ENCODE assay signal across 20 cellular contexts in the genomic region with DNA sequence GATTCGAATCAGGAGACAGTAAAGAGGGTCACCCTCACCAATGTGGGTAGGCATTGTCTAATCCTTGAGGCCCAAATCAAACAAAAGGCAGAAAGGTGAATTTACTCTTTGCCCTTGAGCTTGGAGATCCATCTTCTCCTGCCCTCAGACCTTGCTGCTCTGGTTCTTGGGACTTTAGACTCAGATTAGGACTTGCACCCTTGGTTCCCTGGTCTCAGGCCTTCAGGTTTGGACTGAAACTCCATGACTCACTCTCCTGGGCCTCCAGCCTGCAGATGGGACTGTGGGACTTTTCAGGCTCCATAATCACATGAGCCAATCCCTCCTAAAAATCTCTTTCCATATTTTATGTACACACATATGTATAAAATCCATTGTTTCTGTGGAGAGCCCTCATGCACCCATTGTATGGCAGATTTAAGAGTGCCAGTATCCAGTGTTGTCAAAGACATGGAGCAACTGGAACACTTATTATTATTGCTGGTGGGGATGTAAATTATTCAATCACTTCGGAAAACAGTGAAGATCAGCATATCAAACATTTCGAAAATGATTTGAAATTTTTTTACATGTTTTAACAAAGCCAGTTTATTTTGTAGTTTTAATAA. TPM values are rescaled to one million over a fixed set of nuclear protein-coding genes. Genes with fewer than 3 reads are reported as not detected.
DNase-seq lines count a peak whose midpoint lies in the region; ATAC-seq, FAIRE-seq and TF ChIP-seq lines count a peak whose summit lies in the region.
"Had no signal": no experiment of that assay in that cellular context is flagged by ENCODE, and none has a peak within 500 bp of the region (broad histone marks: within the 10 kb centered on the region; RNA-seq: fewer than 3 reads in every experiment).

No MANE protein-coding gene starts in this region.

- H3K27me3 ChIP-seq in HepG2 (ENCODE audit: control insufficient read depth in 1 of 2, insufficient read depth in 2 of 2, low read length in 2 of 2), result no peaks in the 10 kb centered on the region
- H3K27me3 ChIP-seq in neuronal stem cell (ENCODE audit: control insufficient read depth in 3 of 3, insufficient read depth in 3 of 3, low read depth in 1 of 3, low read length in 3 of 3), result no peaks in the 10 kb centered on the region
- H3K27me3 ChIP-seq in tibial nerve, result no peaks in the 10 kb centered on the region
- H3K27me3 ChIP-seq: SJCRH30 had no signal

- H3K4me1 ChIP-seq in HepG2 (ENCODE audit: insufficient read depth, low read length) (peaks cover 6% of the 10 kb centered on the region; the same call in 1 of the 2 replicates), neuronal stem cell (ENCODE audit: control insufficient read depth in 2 of 2, insufficient read depth in 1 of 2, low read depth in 1 of 2, low read length in 2 of 2) (no peaks in the 10 kb centered on the region), tibial nerve (no peaks in the 10 kb centered on the region)
- H3K4me1 ChIP-seq: SJCRH30 had no signal

- H3K4me2 ChIP-seq in HepG2 (ENCODE audit: low read depth, low read length), result no peak overlapping the region
- no peak overlapping the region for H3K4me2 ChIP-seq in neuronal stem cell (ENCODE audit: insufficient read depth, low read length, poor library complexity, severe bottlenecking)

- no peaks in the 10 kb centered on the region for H3K79me1 ChIP-seq in neuronal stem cell (ENCODE audit: low read depth, low read length)

- 86% methylated on average over 3 of the region's 3 CpGs for WGBS in HepG2 (ENCODE audit: low lambda C conversion rate)
- WGBS in neuronal stem cell (ENCODE audit: extremely low coverage in 2 of 2, insufficient read length in 2 of 2, insufficient replicate concordance in 1 of 2), 2 donors, result no CpG with 5 or more reads among the region's 3 CpGs
- WGBS in tibial nerve, 2 donors, result 88 to 91% methylated on average over 3 of the region's 3 CpGs

- no peak for FAIRE-seq in HepG2 (lab: Jason Lieb, UNC)

- in situ Hi-C loops in HepG2 (cut with HindIII; ENCODE audit: extremely low pct_ligation_motif_present, low pct_unique_long_range_greater_than_20kb), result no loop called here

- H4K8ac ChIP-seq in neuronal stem cell (ENCODE audit: low read depth, low read length), result no peak overlapping the region

- POLR2A ChIA-PET in HepG2 (lab: Yijun Ruan, JAX), result no interaction called here

- no peak overlapping the region for H2BK120ac ChIP-seq in neuronal stem cell (ENCODE audit: low read depth, low read length)

- H3K14ac ChIP-seq in neuronal stem cell (ENCODE audit: low read length), result no peak overlapping the region

- H3K18ac ChIP-seq in neuronal stem cell (ENCODE audit: low read length), result no peak overlapping the region

- no peak overlapping the region for H2BK5ac ChIP-seq in neuronal stem cell (ENCODE audit: low read length)

- H3K36me3 ChIP-seq in HepG2 (replicated peaks in 1 of 2; ENCODE audit: control insufficient read depth in 1 of 2, insufficient read depth in 2 of 2, low read length in 2 of 2) (peaks cover 14 to 44% of the 10 kb centered on the region in 2 experiments), neuronal stem cell (replicated peaks in 1 of 2; ENCODE audit: control insufficient read depth in 2 of 2, insufficient read depth in 2 of 2, low read length in 2 of 2) (peaks cover 22 to 69% of the 10 kb centered on the region in 2 donors), tibial nerve (peaks cover 0 to 64% (median 17%) of the 10 kb centered on the region in 3 donors)

- TF ChIP-seq POLR2A in HepG2 (IDR thresholded peaks at IDR 0.05; ENCODE audit: insufficient read depth in 1 of 2, low read depth in 2 of 2, low read length in 2 of 2) (no peak), tibial nerve (IDR thresholded peaks at IDR 0.05) (no peak)

- no TSS peak for BruUV-seq in HepG2 (replicated peaks; lab: Mats Ljungman, UMichigan)

- DNase-seq in AG10803 (ENCODE audit: low read depth) (peak; percentile 49), HCEC 1CT (peak; percentile 36), choroid plexus epithelial cell (ENCODE audit: low read depth) (peak; percentile 48), HepG2 (ENCODE audit: low spot score) (no peak), neuronal stem cell (ENCODE audit: low spot score) (no peak), tibial nerve (ENCODE audit: low spot score in 2 of 2) (no peak)
- DNase-seq: activated CD4-positive, alpha-beta T cell treated with anti-CD3 and anti-CD28 coated beads, Interleukin-2, amount 50 U/mL, for 4 hours; activated T-cell treated with anti-CD3 and anti-CD28 coated beads, Interleukin-2, amount 50 U/mL, for 48 hours; dermis blood vessel endothelial cell; DND-41; left colon; MM.1S; mucosa of descending colon; NCI-H1436 treated with DMSO at 0.1 percent for 48 hours; SJCRH30; T-helper 17 cell had no signal

- ATAC-seq in HepG2 (no peak), GM18517 (IDR thresholded peaks at IDR 0.05; ENCODE audit: unreplicated experiment) (no peak)
- ATAC-seq: left colon, mucosa of descending colon, T-helper 17 cell had no signal

- no peak overlapping the region for H3K23ac ChIP-seq in neuronal stem cell (ENCODE audit: low read depth, low read length, poor library complexity)

- no peak overlapping the region for H2BK12ac ChIP-seq in neuronal stem cell (ENCODE audit: low read length)

- no peaks in the 10 kb centered on the region for H3K79me2 ChIP-seq in HepG2 (ENCODE audit: insufficient read depth, low read length)

- no peak overlapping the region for H3K27ac ChIP-seq in HepG2 (ENCODE audit: extremely low read length, insufficient read depth, low read length)
- H3K27ac ChIP-seq in neuronal stem cell (replicated peaks; ENCODE audit: low read length), result no peak overlapping the region
- no peak overlapping the region for H3K27ac ChIP-seq in tibial nerve
- H3K27ac ChIP-seq: epithelial cell of prostate, SJCRH30, VCaP had no signal

- TF ChIP-seq CTCF in AG10803 (conservative IDR thresholded peaks at IDR 0.05; ENCODE audit: low read length) (no peak), choroid plexus epithelial cell (conservative IDR thresholded peaks at IDR 0.05; ENCODE audit: low read depth, low read length) (no peak), HepG2 (CRISPR knock-in tag; IDR thresholded peaks at IDR 0.05) (no peak), tibial nerve (IDR thresholded peaks at IDR 0.05) (no peak)

- H3K9me3 ChIP-seq in HepG2 (ENCODE audit: low read length), result no peaks in the 10 kb centered on the region
- H3K9me3 ChIP-seq in neuronal stem cell (replicated peaks in 1 of 2; ENCODE audit: control insufficient read depth in 2 of 2, insufficient read depth in 1 of 2, low read depth in 1 of 2, low read length in 2 of 2), result no peaks in the 10 kb centered on the region
- no peaks in the 10 kb centered on the region for H3K9me3 ChIP-seq in tibial nerve
- H3K9me3 ChIP-seq: HAP-1, mucosa of descending colon, SJCRH30 had no signal

- H2AK5ac ChIP-seq in neuronal stem cell (ENCODE audit: low read depth, low read length), result no peak overlapping the region

- intact Hi-C loops in HepG2 (cut with micrococcal nuclease; ENCODE audit: unreplicated experiment), result no loop called here

- TF ChIP-seq RAD21 in HepG2 (CRISPR knock-in tag; IDR thresholded peaks at IDR 0.05), result no peak

- no peak overlapping the region for H2AFZ ChIP-seq in HepG2 (ENCODE audit: low read length)
- no peak overlapping the region for H2AFZ ChIP-seq in neuronal stem cell (ENCODE audit: low read length)

- CTCF ChIA-PET in HepG2 (lab: Yijun Ruan, JAX; ENCODE audit: low intra/inter-chr PET ratio, low total read pairs), result no interaction called here

- H2BK15ac ChIP-seq in neuronal stem cell (ENCODE audit: low read length), result no peak overlapping the region

- H3K4me3 ChIP-seq in AG10803 (ENCODE audit: low read length), result no peak overlapping the region
- H3K4me3 ChIP-seq in choroid plexus epithelial cell (ENCODE audit: low read depth, low read length), result no peak overlapping the region
- no peak overlapping the region for H3K4me3 ChIP-seq in HepG2 (replicated peaks in 1 of 3; ENCODE audit: insufficient read depth in 1 of 3, low read depth in 2 of 3, low read length in 3 of 3)
- H3K4me3 ChIP-seq in neuronal stem cell (ENCODE audit: low read length in 2 of 2), result no peak overlapping the region
- H3K4me3 ChIP-seq in tibial nerve, result no peak overlapping the region
- H3K4me3 ChIP-seq: HAP-1, mucosa of descending colon, SJCRH30 had no signal

- TF ChIP-seq EP300 in HepG2 (IDR thresholded peaks at IDR 0.05; ENCODE audit: low read depth in 2 of 2, low read length in 2 of 2), result no peak
- no peak for TF ChIP-seq EP300 in HepG2 (CRISPR knock-in tag; IDR thresholded peaks at IDR 0.05; ENCODE audit: borderline replicate concordance)
- no peak for TF ChIP-seq EP300 in tibial nerve (IDR thresholded peaks at IDR 0.05)

- H3K9ac ChIP-seq in HepG2 (ENCODE audit: insufficient read depth, low read depth, low read length) (no peak overlapping the region), neuronal stem cell (ENCODE audit: low read depth, low read length, poor library complexity) (no peak overlapping the region)

- no peak overlapping the region for H4K91ac ChIP-seq in neuronal stem cell (ENCODE audit: low read depth, low read length, poor library complexity)

- H4K20me1 ChIP-seq in HepG2 (ENCODE audit: insufficient read depth, low read length), result peaks cover 6% of the 10 kb centered on the region; the same call in 1 of the 2 replicates

- H3K4ac ChIP-seq in neuronal stem cell (ENCODE audit: low read length), result no peak overlapping the region

RNA-seq across cellular contexts. Expression of a gene that starts 48.7 kb away (rescaled TPM):
- total RNA-seq in HepG2 (2016; rRNA removed; fragmentation: Illumina TruSeq; extraction: Trizol) (0.27 and 4.5 TPM in 2 replicates), tibial nerve (10 to 100 TPM in 2 of 4 donors, 1 to 10 TPM in 2; 9.6 to 13.2 (median 10.0) TPM)
- total RNA-seq in HepG2 (2016; cell fraction: cytosol; rRNA removed; fragmentation: Illumina TruSeq; extraction: Trizol; ENCODE audit: low read depth), result 0.20 TPM in 1 of 2 replicates, not detected in the other
- 0.37 and 4.2 TPM in 2 replicates for total RNA-seq in HepG2 (2016; cell fraction: insoluble cytoplasmic fraction; rRNA removed; fragmentation: Illumina TruSeq; extraction: Trizol)
- total RNA-seq in HepG2 (2016; cell fraction: membrane; rRNA removed; fragmentation: Illumina TruSeq; extraction: Trizol), result 0.24 and 0.28 TPM in 2 replicates
- total RNA-seq in HepG2 (2016; cell fraction: nucleus; rRNA removed; fragmentation: Illumina TruSeq; extraction: Trizol), result 19.9 and 21.8 TPM in 2 replicates
- polyA plus RNA-seq in HepG2 (2011; rRNA removed), result 0.38 and 0.56 TPM in 2 replicates
- not detected in 2 replicates for polyA plus RNA-seq in HepG2 (2011; cell fraction: cytosol; rRNA removed)
- polyA plus RNA-seq in HepG2 (2011; cell fraction: nucleus; rRNA removed), result 2.2 and 2.8 TPM in 2 replicates
- 0.13 and 0.39 TPM in 2 replicates for polyA plus RNA-seq in HepG2 (2012)
- polyA plus RNA-seq in HepG2 (2016; cell fraction: cytosol; fragmentation: Illumina TruSeq; extraction: Trizol; ENCODE audit: low read depth), result 0.07 TPM in 1 of 2 replicates, not detected in the other
- polyA plus RNA-seq in HepG2 (2016; cell fraction: insoluble cytoplasmic fraction; fragmentation: Illumina TruSeq; extraction: Trizol; ENCODE audit: low read depth), result 0.21 TPM in 1 of 2 replicates, not detected in the other
- not detected in 2 replicates for polyA plus RNA-seq in HepG2 (2016; cell fraction: membrane; fragmentation: Illumina TruSeq; extraction: Trizol; ENCODE audit: low read depth)
- polyA plus RNA-seq in HepG2 (2016; cell fraction: nucleus; fragmentation: Illumina TruSeq; extraction: Trizol; ENCODE audit: insufficient read depth, low read depth), result 5.1 and 5.3 TPM in 2 replicates
- polyA minus RNA-seq in HepG2 (2011; rRNA and poly(A)+ RNA removed; ENCODE audit: low replicate concordance), result 3.3 and 7.0 TPM in 2 replicates
- not detected in 2 replicates for polyA minus RNA-seq in HepG2 (2011; cell fraction: cytosol; rRNA and poly(A)+ RNA removed)
- polyA minus RNA-seq in HepG2 (2011; cell fraction: nucleus; rRNA and poly(A)+ RNA removed), result 26.4 and 27.4 TPM in 2 replicates
- 1.1 TPM for polyA plus RNA-seq in neuronal stem cell (2013, experiment 1 of 2)
- polyA plus RNA-seq in neuronal stem cell (2013, experiment 2 of 2), result 1.2 TPM

Comparison
In these comparisons a context has a peak if more than half of its experiments do, and no peak if none do; other contexts are left out.
1. DNase-seq: peak in AG10803 (single experiment), HCEC 1CT (single experiment) and choroid plexus epithelial cell (single experiment); none in HepG2 (single experiment), neuronal stem cell (single experiment) and tibial nerve (0 of 2).